Comparison of ENCODE assay signal across 8 cellular contexts in the genomic region with DNA sequence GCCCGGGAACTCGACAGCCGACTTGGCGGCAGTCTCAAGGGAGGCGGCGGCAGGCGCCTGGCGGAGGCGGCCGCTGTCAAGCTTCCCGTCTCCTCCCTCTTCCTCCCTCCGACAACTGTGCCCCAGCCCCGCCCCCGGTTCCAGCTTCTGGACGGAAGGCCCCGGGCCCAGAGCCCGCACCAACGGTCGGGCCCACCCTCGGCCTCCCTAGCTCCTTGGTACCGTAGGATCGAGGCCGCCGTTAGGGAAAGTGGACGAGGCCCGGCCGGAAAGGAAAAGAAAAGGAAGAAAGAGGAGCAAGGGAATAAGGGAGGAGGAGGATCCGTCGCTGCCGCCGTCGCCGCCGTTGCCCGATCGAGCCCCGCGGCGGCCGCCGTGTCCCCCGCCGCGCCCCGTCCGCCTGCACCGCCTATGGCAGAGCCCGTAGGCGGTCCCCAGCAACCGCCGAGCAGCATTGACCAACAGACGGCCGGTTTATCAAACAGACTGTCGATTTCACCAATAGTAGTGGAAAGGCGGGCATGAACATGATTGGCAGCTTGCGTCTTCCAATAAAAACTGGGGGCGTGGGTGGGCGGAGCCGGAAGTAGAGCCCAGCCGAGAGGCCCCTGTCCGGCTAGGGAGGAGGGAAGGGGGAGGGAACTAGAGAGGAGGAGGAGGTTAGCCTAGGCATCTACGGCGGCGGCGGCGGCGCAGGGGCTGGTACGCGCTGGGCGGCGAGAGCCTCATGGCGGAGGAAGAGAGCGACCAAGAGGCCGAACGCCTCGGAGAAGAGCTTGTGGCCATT. TPM values are rescaled to one million over a fixed set of nuclear protein-coding genes. Genes with fewer than 3 reads are reported as not detected.
DNase-seq lines count a peak whose midpoint lies in the region; ATAC-seq and TF ChIP-seq lines count a peak whose summit lies in the region.

Gene CGGBP1 (minus strand): TSS at position 413 of the 787 bp plus-strand sequence. CDS start 3,029 bp downstream, outside the sequence.
Gene ZNF654 (plus strand): TSS at position 663 of the 787 bp plus-strand sequence. CDS start 65 bp downstream, at position 728.

- H3K9ac ChIP-seq in mucosa of rectum (ENCODE audit: low read depth in 1 of 2, low read length in 2 of 2), result peak within 1 kb of the TSS; percentile 88 to 98

- no peaks in the 10 kb centered on the region for H3K9me3 ChIP-seq in mucosa of rectum (ENCODE audit: control insufficient read depth in 2 of 2, low read length in 2 of 2)

- peak within 1 kb of the TSS; percentile 95 to 99 for H3K4me3 ChIP-seq in mucosa of rectum (ENCODE audit: low read length in 2 of 2)

- no peaks in the 10 kb centered on the region for H3K27me3 ChIP-seq in mucosa of rectum (ENCODE audit: control insufficient read depth in 2 of 2, insufficient read depth in 2 of 2, low read length in 2 of 2)

- peaks cover 11 to 14% of the 10 kb centered on the region in 2 donors for H3K36me3 ChIP-seq in mucosa of rectum (ENCODE audit: control insufficient read depth in 2 of 2, insufficient read depth in 2 of 2, low read length in 2 of 2)

- TF ChIP-seq POLR2A in erythroblast (IDR thresholded peaks at IDR 0.05; ENCODE audit: low read length), result peak; percentile 95

- in situ Hi-C loops in KBM-7 (cut with MboI; ENCODE audit: low pct_unique_long_range_greater_than_20kb, low sequenced_read_pairs), result no loop called here

- peaks cover 50% of the 10 kb centered on the region for H3K36me3 Mint-ChIP-seq in activated T-cell treated with anti-CD3 and anti-CD28 coated beads, Interleukin-2, amount 50 U/mL, for 24 hours (ENCODE audit: low read depth)

- H3K27me3 Mint-ChIP-seq in activated T-cell treated with anti-CD3 and anti-CD28 coated beads, Interleukin-2, amount 50 U/mL, for 24 hours, result no peaks in the 10 kb centered on the region

- H3K4me3 Mint-ChIP-seq in activated T-cell treated with anti-CD3 and anti-CD28 coated beads, Interleukin-2, amount 50 U/mL, for 24 hours, result peak within 1 kb of the TSS; percentile 96

- peak within 1 kb of the TSS; percentile 99 for H3K27ac Mint-ChIP-seq in activated T-cell treated with anti-CD3 and anti-CD28 coated beads, Interleukin-2, amount 50 U/mL, for 24 hours

- peaks cover 56% of the 10 kb centered on the region for H3K4me1 Mint-ChIP-seq in activated T-cell treated with anti-CD3 and anti-CD28 coated beads, Interleukin-2, amount 50 U/mL, for 24 hours (ENCODE audit: low read depth)

- DNase-seq in DMS153 treated with DMSO at 0.1 percent for 48 hours (lab: John Stamatoyannopoulos, UW; ENCODE audit: unreplicated experiment) (peak; percentile 89), KBM-7 (peak; percentile 99), erythroblast (lab: John Stamatoyannopoulos, UW) (peak; percentile 98 to 99)
- DNase-seq in activated T-cell treated with anti-CD3 and anti-CD28 coated beads, Interleukin-2, amount 50 U/mL, for 24 hours, result peak; percentile 100
- peak; percentile 99 for DNase-seq in stimulated activated CD8-positive, alpha-beta memory T cell treated with anti-CD3 and anti-CD28 coated beads, Interleukin-4, amount 100 ng/mL, for 48 hours

- no peaks in the 10 kb centered on the region for H3K9me3 Mint-ChIP-seq in activated T-cell treated with anti-CD3 and anti-CD28 coated beads, Interleukin-2, amount 50 U/mL, for 24 hours

- H3K27ac ChIP-seq in mucosa of rectum (ENCODE audit: low read depth in 2 of 2, low read length in 2 of 2), result peak within 1 kb of the TSS; percentile 94 to 97

- peak; percentile 97 for ATAC-seq in GM21717 (IDR thresholded peaks at IDR 0.05; ENCODE audit: unreplicated experiment)

- H3K4me1 ChIP-seq in mucosa of rectum (ENCODE audit: control insufficient read depth in 2 of 2, insufficient read depth in 2 of 2, low read length in 2 of 2), result peaks cover 5 to 22% of the 10 kb centered on the region in 2 donors

TF ChIP-seq in PFSK-1, 5 proteins besides CTCF, POLR2A, EP300 and RAD21:
- TF ChIP-seq, protein P1, sequence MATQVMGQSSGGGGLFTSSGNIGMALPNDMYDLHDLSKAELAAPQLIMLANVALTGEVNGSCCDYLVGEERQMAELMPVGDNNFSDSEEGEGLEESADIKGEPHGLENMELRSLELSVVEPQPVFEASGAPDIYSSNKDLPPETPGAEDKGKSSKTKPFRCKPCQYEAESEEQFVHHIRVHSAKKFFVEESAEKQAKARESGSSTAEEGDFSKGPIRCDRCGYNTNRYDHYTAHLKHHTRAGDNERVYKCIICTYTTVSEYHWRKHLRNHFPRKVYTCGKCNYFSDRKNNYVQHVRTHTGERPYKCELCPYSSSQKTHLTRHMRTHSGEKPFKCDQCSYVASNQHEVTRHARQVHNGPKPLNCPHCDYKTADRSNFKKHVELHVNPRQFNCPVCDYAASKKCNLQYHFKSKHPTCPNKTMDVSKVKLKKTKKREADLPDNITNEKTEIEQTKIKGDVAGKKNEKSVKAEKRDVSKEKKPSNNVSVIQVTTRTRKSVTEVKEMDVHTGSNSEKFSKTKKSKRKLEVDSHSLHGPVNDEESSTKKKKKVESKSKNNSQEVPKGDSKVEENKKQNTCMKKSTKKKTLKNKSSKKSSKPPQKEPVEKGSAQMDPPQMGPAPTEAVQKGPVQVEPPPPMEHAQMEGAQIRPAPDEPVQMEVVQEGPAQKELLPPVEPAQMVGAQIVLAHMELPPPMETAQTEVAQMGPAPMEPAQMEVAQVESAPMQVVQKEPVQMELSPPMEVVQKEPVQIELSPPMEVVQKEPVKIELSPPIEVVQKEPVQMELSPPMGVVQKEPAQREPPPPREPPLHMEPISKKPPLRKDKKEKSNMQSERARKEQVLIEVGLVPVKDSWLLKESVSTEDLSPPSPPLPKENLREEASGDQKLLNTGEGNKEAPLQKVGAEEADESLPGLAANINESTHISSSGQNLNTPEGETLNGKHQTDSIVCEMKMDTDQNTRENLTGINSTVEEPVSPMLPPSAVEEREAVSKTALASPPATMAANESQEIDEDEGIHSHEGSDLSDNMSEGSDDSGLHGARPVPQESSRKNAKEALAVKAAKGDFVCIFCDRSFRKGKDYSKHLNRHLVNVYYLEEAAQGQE (IDR thresholded peaks at IDR 0.05; ENCODE audit: insufficient read depth in 1 of 2, low read depth in 2 of 2, low read length in 2 of 2), result no peak; a peak in 1 of 4 replicates
- TF ChIP-seq TAF1 (IDR thresholded peaks at IDR 0.05; ENCODE audit: borderline replicate concordance, insufficient read depth, low read length), result no peak; the same call in 1 of the 2 replicates
- TF ChIP-seq POLR2AphosphoS5 (IDR thresholded peaks at IDR 0.05; ENCODE audit: low read depth, low read length), result peak; percentile 15
- peak; percentile 9 for TF ChIP-seq FOXP2 (optimal IDR thresholded peaks at IDR 0.05; ENCODE audit: borderline replicate concordance, extremely low read depth, extremely low read length, insufficient read depth)
- 0 out of 2 replicates have a peak, but pooled peaks have one; percentile 6 for TF ChIP-seq SIN3A (IDR thresholded peaks at IDR 0.05; ENCODE audit: borderline replicate concordance, insufficient read depth, low read length)

RNA-seq across cellular contexts. Expression of gene CGGBP1, which starts in this region (rescaled TPM):
- polyA plus RNA-seq in PFSK-1 (2012; ENCODE audit: insufficient read length, low read depth), result 29.0 TPM

RNA-seq across cellular contexts. Expression of gene ZNF654, which starts in this region (rescaled TPM):
- polyA plus RNA-seq in PFSK-1 (2012; ENCODE audit: insufficient read length, low read depth), result 1.0 TPM

Comparison
In these comparisons a context has a peak if more than half of its experiments do, and no peak if none do; other contexts are left out.
1. Peak in every context shown above with its lines: DNase-seq, ATAC-seq, H3K4me3 ChIP-seq and H3K27ac ChIP-seq.